Comparison of ENCODE assay signal across 2 cellular contexts in the genomic region with DNA sequence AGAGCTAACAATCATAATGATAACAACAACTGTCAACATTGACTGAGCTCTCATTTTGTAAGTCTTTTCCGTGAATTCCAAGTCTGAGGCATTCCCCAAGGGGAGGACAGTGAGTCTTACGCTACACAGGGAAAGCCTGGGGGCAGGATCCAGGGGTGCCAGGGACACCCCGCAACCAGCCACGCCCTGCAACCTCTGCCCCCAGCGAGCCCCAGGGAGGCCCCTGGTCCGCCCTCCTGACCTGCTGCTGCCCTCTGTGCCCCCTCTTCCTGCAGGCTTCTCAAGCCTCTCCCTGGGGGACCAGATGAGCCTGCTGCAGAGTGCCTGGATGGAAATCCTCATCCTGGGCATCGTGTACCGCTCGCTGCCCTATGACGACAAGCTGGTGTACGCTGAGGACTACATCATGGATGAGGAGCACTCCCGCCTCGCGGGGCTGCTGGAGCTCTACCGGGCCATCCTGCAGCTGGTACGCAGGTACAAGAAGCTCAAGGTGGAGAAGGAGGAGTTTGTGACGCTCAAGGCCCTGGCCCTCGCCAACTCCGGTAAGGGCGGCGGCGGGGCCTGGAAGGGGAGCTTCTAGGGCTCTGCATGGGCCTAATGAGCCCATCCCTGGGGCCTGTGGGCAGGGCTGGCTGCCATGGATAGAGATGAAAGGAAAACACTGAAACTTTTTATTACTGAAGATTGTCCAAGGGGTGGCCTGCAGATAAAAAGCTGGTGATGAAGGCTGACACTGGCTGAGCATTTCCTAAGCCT.
TF ChIP-seq lines count a peak whose summit lies in the region.

No MANE protein-coding gene starts in this region.

TF ChIP-seq in GM23338, 12 proteins besides CTCF, POLR2A, EP300 and RAD21 (continued from another document):
- TF ChIP-seq, protein P1, sequence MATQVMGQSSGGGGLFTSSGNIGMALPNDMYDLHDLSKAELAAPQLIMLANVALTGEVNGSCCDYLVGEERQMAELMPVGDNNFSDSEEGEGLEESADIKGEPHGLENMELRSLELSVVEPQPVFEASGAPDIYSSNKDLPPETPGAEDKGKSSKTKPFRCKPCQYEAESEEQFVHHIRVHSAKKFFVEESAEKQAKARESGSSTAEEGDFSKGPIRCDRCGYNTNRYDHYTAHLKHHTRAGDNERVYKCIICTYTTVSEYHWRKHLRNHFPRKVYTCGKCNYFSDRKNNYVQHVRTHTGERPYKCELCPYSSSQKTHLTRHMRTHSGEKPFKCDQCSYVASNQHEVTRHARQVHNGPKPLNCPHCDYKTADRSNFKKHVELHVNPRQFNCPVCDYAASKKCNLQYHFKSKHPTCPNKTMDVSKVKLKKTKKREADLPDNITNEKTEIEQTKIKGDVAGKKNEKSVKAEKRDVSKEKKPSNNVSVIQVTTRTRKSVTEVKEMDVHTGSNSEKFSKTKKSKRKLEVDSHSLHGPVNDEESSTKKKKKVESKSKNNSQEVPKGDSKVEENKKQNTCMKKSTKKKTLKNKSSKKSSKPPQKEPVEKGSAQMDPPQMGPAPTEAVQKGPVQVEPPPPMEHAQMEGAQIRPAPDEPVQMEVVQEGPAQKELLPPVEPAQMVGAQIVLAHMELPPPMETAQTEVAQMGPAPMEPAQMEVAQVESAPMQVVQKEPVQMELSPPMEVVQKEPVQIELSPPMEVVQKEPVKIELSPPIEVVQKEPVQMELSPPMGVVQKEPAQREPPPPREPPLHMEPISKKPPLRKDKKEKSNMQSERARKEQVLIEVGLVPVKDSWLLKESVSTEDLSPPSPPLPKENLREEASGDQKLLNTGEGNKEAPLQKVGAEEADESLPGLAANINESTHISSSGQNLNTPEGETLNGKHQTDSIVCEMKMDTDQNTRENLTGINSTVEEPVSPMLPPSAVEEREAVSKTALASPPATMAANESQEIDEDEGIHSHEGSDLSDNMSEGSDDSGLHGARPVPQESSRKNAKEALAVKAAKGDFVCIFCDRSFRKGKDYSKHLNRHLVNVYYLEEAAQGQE (IDR thresholded peaks at IDR 0.05; ENCODE audit: unreplicated experiment) = no peak

TF ChIP-seq in GM12878, 131 proteins besides CTCF, POLR2A, EP300 and RAD21 (continued from another document):
- TF ChIP-seq, protein P2, sequence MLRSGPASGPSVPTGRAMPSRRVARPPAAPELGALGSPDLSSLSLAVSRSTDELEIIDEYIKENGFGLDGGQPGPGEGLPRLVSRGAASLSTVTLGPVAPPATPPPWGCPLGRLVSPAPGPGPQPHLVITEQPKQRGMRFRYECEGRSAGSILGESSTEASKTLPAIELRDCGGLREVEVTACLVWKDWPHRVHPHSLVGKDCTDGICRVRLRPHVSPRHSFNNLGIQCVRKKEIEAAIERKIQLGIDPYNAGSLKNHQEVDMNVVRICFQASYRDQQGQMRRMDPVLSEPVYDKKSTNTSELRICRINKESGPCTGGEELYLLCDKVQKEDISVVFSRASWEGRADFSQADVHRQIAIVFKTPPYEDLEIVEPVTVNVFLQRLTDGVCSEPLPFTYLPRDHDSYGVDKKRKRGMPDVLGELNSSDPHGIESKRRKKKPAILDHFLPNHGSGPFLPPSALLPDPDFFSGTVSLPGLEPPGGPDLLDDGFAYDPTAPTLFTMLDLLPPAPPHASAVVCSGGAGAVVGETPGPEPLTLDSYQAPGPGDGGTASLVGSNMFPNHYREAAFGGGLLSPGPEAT (IDR thresholded peaks at IDR 0.05; ENCODE audit: low read depth) = peak; percentile 26; the same call in 1 of the 2 replicates
- TF ChIP-seq, protein P3, sequence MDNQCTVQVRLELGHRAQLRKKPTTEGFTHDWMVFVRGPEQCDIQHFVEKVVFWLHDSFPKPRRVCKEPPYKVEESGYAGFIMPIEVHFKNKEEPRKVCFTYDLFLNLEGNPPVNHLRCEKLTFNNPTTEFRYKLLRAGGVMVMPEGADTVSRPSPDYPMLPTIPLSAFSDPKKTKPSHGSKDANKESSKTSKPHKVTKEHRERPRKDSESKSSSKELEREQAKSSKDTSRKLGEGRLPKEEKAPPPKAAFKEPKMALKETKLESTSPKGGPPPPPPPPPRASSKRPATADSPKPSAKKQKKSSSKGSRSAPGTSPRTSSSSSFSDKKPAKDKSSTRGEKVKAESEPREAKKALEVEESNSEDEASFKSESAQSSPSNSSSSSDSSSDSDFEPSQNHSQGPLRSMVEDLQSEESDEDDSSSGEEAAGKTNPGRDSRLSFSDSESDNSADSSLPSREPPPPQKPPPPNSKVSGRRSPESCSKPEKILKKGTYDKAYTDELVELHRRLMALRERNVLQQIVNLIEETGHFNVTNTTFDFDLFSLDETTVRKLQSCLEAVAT (IDR thresholded peaks at IDR 0.05) = peak; percentile 95
- TF ChIP-seq WRNIP1 (IDR thresholded peaks at IDR 0.05; ENCODE audit: borderline replicate concordance, low read depth, low read length) = no peak
- TF ChIP-seq, protein P4, sequence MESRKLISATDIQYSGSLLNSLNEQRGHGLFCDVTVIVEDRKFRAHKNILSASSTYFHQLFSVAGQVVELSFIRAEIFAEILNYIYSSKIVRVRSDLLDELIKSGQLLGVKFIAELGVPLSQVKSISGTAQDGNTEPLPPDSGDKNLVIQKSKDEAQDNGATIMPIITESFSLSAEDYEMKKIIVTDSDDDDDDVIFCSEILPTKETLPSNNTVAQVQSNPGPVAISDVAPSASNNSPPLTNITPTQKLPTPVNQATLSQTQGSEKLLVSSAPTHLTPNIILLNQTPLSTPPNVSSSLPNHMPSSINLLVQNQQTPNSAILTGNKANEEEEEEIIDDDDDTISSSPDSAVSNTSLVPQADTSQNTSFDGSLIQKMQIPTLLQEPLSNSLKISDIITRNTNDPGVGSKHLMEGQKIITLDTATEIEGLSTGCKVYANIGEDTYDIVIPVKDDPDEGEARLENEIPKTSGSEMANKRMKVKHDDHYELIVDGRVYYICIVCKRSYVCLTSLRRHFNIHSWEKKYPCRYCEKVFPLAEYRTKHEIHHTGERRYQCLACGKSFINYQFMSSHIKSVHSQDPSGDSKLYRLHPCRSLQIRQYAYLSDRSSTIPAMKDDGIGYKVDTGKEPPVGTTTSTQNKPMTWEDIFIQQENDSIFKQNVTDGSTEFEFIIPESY (IDR thresholded peaks at IDR 0.05) = no peak
- no peak for TF ChIP-seq ZSCAN29 (IDR thresholded peaks at IDR 0.05)
- no peak for TF ChIP-seq MEF2A (IDR thresholded peaks at IDR 0.05; ENCODE audit: insufficient read depth, low read depth, low read length)
- no peak for TF ChIP-seq RELA (IDR thresholded peaks at IDR 0.05; ENCODE audit: borderline replicate concordance, partially characterized antibody)
